In the genomic region with DNA sequence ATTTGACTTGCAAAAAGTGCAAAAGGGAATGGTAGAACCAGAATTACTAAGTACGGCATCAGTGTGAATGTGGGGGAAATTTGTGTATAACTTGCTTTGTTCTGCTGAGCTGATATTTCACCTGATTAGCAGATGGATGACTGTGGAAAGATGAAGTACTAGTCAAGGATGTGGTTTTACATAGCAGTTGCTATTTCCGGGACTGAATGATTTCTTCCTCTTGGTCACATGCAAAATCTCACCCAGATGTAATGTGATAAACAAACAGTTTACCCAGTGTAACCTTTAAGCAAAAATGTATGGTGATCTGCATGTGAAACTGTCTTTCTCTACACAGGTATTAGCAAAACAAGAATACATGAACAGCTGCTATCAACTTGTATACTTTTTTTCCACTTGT, we compare ENCODE assay signal across 8 cellular contexts. TPM values are rescaled to one million over a fixed set of nuclear protein-coding genes. Genes with fewer than 3 reads are reported as not detected.
A peak's percentile ranks its signal among the peaks of the same experiment; 100 is the strongest.
DNase-seq lines count a peak whose midpoint lies in the region; ATAC-seq and TF ChIP-seq lines count a peak whose summit lies in the region.

No MANE protein-coding gene starts in this region.

- peak; percentile 74 for ATAC-seq in GM21381 (IDR thresholded peaks at IDR 0.05; ENCODE audit: unreplicated experiment)
- peak; percentile 61 for ATAC-seq in HG03565 (IDR thresholded peaks at IDR 0.05; ENCODE audit: unreplicated experiment)

- CTCF ChIA-PET in CD8-positive, alpha-beta memory T cell (lab: Charles Lee): interaction anchor here (1.3 to 2.3 kb wide), 4 partner anchors 20 to 307 kb away, joined by 3 to 12 read pairs (median 5); no protein-coding TSS in a partner anchor

- POLR2A ChIA-PET in CD8-positive, alpha-beta memory T cell (lab: Charles Lee): interaction anchor here (1.3 kb wide), 1 partner anchor 27 kb away, joined by 4 read pairs; no protein-coding TSS in a partner anchor

- no peaks in the 10 kb centered on the region for H3K9me3 Mint-ChIP-seq in CD8-positive, alpha-beta memory T cell

- in situ Hi-C loops in GM13976 (cut with MboI; ENCODE audit: low sequenced_read_pairs, unreplicated experiment): no loop called here

- DNase-seq in CD8-positive, alpha-beta memory T cell: peak in 2 of 5 donors; percentile 61 to 74
- DNase-seq in central memory CD4-positive, alpha-beta T cell: peak; percentile 79
- DNase-seq in hippocampal formation (lab: John Stamatoyannopoulos, UW): no peak
- no peak for DNase-seq in SIG-M5 treated with dmso at 0.1 percent for 504 hours (lab: John Stamatoyannopoulos, UW; ENCODE audit: unreplicated experiment)
- no peak for DNase-seq in coronary artery (ENCODE audit: low spot score)
- DNase-seq in GM13976 (ENCODE audit: low spot score): no peak

- peak overlapping the region; percentile 64 to 92 (median 82) for H3K27ac Mint-ChIP-seq in CD8-positive, alpha-beta memory T cell

- peaks cover 61% of the 10 kb centered on the region for H3K4me1 ChIP-seq in CD8-positive, alpha-beta memory T cell (ENCODE audit: insufficient read depth, low read length)

- H3K27me3 ChIP-seq in CD8-positive, alpha-beta memory T cell (ENCODE audit: insufficient read depth, low read length, poor library complexity, severe bottlenecking): no peaks in the 10 kb centered on the region

- no peak overlapping the region for H3K27ac ChIP-seq in CD8-positive, alpha-beta memory T cell (ENCODE audit: low read depth, low read length)
- no peak overlapping the region for H3K27ac ChIP-seq in coronary artery

- peak overlapping the region; percentile 17 to 71 (median 65) for H3K4me3 Mint-ChIP-seq in CD8-positive, alpha-beta memory T cell

- no peak overlapping the region for H3K4me3 ChIP-seq in CD8-positive, alpha-beta memory T cell (ENCODE audit: low read length)
- no peak overlapping the region for H3K4me3 ChIP-seq in coronary artery

- H3K27me3 Mint-ChIP-seq in CD8-positive, alpha-beta memory T cell: no peaks in the 10 kb centered on the region

- H3K36me3 Mint-ChIP-seq in CD8-positive, alpha-beta memory T cell: peaks cover 10 to 61% (median 11%) of the 10 kb centered on the region in 3 donors

- TF ChIP-seq CTCF in coronary artery (IDR thresholded peaks at IDR 0.05) (no peak), GM13976 (IDR thresholded peaks at IDR 0.05; ENCODE audit: borderline replicate concordance, control extremely low read depth, extremely low read depth, insufficient read depth, missing control alignments) (no peak)

- no peaks in the 10 kb centered on the region for H3K9me3 ChIP-seq in CD8-positive, alpha-beta memory T cell (ENCODE audit: low read length)

- H3K36me3 ChIP-seq in CD8-positive, alpha-beta memory T cell (ENCODE audit: insufficient read depth, low read length): peaks cover 2% of the 10 kb centered on the region

- peaks cover 71 to 78% (median 74%) of the 10 kb centered on the region in 3 donors for H3K4me1 Mint-ChIP-seq in CD8-positive, alpha-beta memory T cell

RNA-seq across cellular contexts. Expression of a gene that starts 46.1 kb away (rescaled TPM):
- 10 to 100 TPM; 54.5 to 61.5 TPM for total RNA-seq in CD8-positive, alpha-beta memory T cell
- polyA plus RNA-seq in CD8-positive, alpha-beta memory T cell: 59.5 TPM
